In the genomic region with DNA sequence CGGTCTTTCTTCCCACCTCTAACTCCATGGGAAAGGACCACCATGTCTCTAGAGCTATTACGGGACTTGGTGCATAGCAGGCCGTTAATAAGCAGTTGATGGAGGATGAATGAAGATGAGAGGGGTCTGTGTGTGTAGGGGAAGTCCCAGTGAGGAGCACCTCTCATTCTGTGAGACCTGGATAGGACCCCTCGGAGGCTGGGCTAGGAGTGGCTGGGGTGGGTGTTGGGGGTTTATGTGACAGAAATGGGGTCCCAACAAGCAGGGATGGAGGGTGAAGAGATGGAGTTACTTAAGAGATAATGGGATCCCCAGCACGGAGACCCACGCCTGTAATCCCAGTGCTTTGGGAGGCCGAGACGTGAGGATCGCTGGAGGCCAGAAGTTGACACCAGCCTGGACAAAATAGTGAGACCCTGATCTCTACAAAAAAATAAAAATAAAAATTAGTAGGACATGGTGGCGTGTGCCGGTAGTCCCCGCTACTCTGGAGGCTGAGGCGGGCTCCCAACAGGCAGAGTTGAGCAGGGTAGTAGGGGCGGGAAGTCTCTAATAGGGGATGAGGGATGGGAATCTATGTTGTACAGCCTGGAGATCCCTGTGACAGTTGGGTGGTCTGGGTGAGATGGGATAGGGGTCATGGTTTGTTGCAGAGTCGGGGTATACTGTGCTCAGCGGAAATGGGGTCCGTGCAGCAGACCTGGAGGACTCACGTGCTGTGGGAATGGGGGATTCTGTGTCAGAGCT, we compare ENCODE assay signal across 8 cellular contexts. TPM values are rescaled to one million over a fixed set of nuclear protein-coding genes. Genes with fewer than 3 reads are reported as not detected.
DNase-seq lines count a peak whose midpoint lies in the region; ATAC-seq and TF ChIP-seq lines count a peak whose summit lies in the region.

No MANE protein-coding gene starts in this region.

- H3F3A ChIP-seq in PC-9 (ENCODE audit: insufficient read depth, low read depth) = peaks cover 55% of the 10 kb centered on the region

- CTCF ChIA-PET in PC-9 (lab: Charles Lee) = no interaction called here

- H3K27me3 Mint-ChIP-seq in CD14-positive monocyte (ENCODE audit: low read depth in 3 of 3) = peaks cover 0 to 2% (median 2%) of the 10 kb centered on the region in 3 donors

- H4K20me1 ChIP-seq in PC-9 (ENCODE audit: insufficient read depth) = no peaks in the 10 kb centered on the region

- ATAC-seq in GM21717 (IDR thresholded peaks at IDR 0.05; ENCODE audit: unreplicated experiment) = no peak

- TSS peak; percentile 57 for BruUV-seq in PC-9 (replicated peaks; lab: Mats Ljungman, UMichigan)

- no peaks in the 10 kb centered on the region for H3K9me2 ChIP-seq in PC-9 (ENCODE audit: insufficient read depth)

- peak overlapping the region; percentile 75 for H3K4me2 ChIP-seq in PC-9

- peaks cover 1 to 5% (median 2%) of the 10 kb centered on the region in 7 donors for H3K9me3 Mint-ChIP-seq in CD14-positive monocyte

- peaks cover 16% of the 10 kb centered on the region for H3K79me2 ChIP-seq in PC-9 (ENCODE audit: low read depth)

- H3K9me3 ChIP-seq in PC-9 (ENCODE audit: insufficient read depth, low read depth) = no peaks in the 10 kb centered on the region; the same call in 1 of the 2 replicates
- H3K9me3 ChIP-seq in neutrophil = no peaks in the 10 kb centered on the region

- TF ChIP-seq CTCF in CD14-positive monocyte (IDR thresholded peaks at IDR 0.05) (no peak), PC-9 (conservative IDR thresholded peaks at IDR 0.05) (no peak), epithelial cell of esophagus (IDR thresholded peaks at IDR 0.05; ENCODE audit: insufficient read depth, low read depth, low read length, missing control alignments) (no peak), neutrophil (IDR thresholded peaks at IDR 0.05) (no peak)

- peak overlapping the region; percentile 55; the same call in 1 of the 2 replicates for H3K4me3 ChIP-seq in PC-9
- peak overlapping the region; percentile 57 for H3K4me3 ChIP-seq in epithelial cell of esophagus (ENCODE audit: low read length)
- H3K4me3 ChIP-seq in neutrophil (ENCODE audit: low read depth in 1 of 2, low read length in 1 of 2) = peak overlapping the region; percentile 63 to 96

- POLR2A ChIA-PET in PC-9 (lab: Charles Lee; ENCODE audit: unreplicated experiment) = interaction anchor here (0.6 kb wide), 1 partner anchor 64 kb away, joined by 6 read pairs; a partner anchor contains a TSS

- H3K27me3 ChIP-seq in PC-9 (ENCODE audit: insufficient read depth, low read depth) (no peaks in the 10 kb centered on the region), neutrophil (no peaks in the 10 kb centered on the region)

- DNase-seq in CD14-positive monocyte (ENCODE audit: low spot score) (no peak), PC-9 (no peak), epithelial cell of esophagus (ENCODE audit: low read depth) (no peak), Ammon's horn (ENCODE audit: low spot score) (no peak), SIG-M5 (lab: John Stamatoyannopoulos, UW) (no peak)
- no peak for DNase-seq in activated effector memory CD4-positive, alpha-beta T cell treated with Interleukin-2 at 50 U/mL for 16 hours

- peaks cover 62% of the 10 kb centered on the region for H3K4me1 ChIP-seq in PC-9 (replicated peaks; ENCODE audit: insufficient read depth)
- peaks cover 32 to 35% of the 10 kb centered on the region in 2 experiments for H3K4me1 ChIP-seq in neutrophil (ENCODE audit: control insufficient read depth in 1 of 2, insufficient read depth in 1 of 2, low read depth in 1 of 2, low read length in 1 of 2)

- peak overlapping the region; percentile 38 for H3K27ac ChIP-seq in PC-9
- peak overlapping the region; percentile 97 for H3K27ac ChIP-seq in neutrophil

- peak overlapping the region; percentile 82 to 91 for H3K4me3 Mint-ChIP-seq in CD14-positive monocyte

- H2AFZ ChIP-seq in PC-9 = peak overlapping the region; percentile 80

- intact Hi-C loops in CD14-positive monocyte (cut with micrococcal nuclease) (loop anchor here (5.0 to 10.0 kb wide), 4 partner anchors 46 to 261 kb away; a partner anchor contains a TSS), PC-9 (cut with micrococcal nuclease; ENCODE audit: unreplicated experiment) (loop anchor here (1.0 to 5.0 kb wide), 7 partner anchors 45 to 381 kb away; a partner anchor contains a TSS)

- H3K27ac Mint-ChIP-seq in CD14-positive monocyte = peak overlapping the region; percentile 88 to 96 (median 94)

- H3K4me1 Mint-ChIP-seq in CD14-positive monocyte = peaks cover 34% of the 10 kb centered on the region

- 0 out of 2 replicates have a peak, but pooled peaks cover under 1% of the 10 kb centered on the region for H3K36me3 ChIP-seq in PC-9 (ENCODE audit: low read depth)
- H3K36me3 ChIP-seq in neutrophil = no peaks in the 10 kb centered on the region

- H3K36me3 Mint-ChIP-seq in CD14-positive monocyte = peaks cover 1 to 2% of the 10 kb centered on the region in 2 donors

RNA-seq across cellular contexts. Expression of a gene that starts 0.7 kb away (rescaled TPM):
- 1 to 10 TPM; 1.1 to 2.3 TPM for polyA plus RNA-seq in CD14-positive monocyte
- total RNA-seq in PC-9 (2021) = 5.2 and 5.6 TPM in 2 replicates

RNA-seq across cellular contexts. Expression of a gene that starts 11.0 kb away (rescaled TPM):
- 10 to 100 TPM in 1 of 2 donors, 1 to 10 TPM in 1; 9.0 to 11.4 TPM for polyA plus RNA-seq in CD14-positive monocyte
- total RNA-seq in PC-9 (2021) = 12.2 and 19.1 TPM in 2 replicates

RNA-seq across cellular contexts. Expression of a gene that starts 44.9 kb away (rescaled TPM):
- under 1 TPM in 1 of 2 donors, not detected in 1; 0.17 TPM for polyA plus RNA-seq in CD14-positive monocyte
- total RNA-seq in PC-9 (2021) = 31.5 and 31.6 TPM in 2 replicates

RNA-seq across cellular contexts. Expression of a gene that starts 56.9 kb away (rescaled TPM):
- 1 to 10 TPM; 1.3 to 1.8 TPM for polyA plus RNA-seq in CD14-positive monocyte
- total RNA-seq in PC-9 (2021) = 72.1 and 77.7 TPM in 2 replicates
